ENCODE assay signal across 8 cellular contexts in genomic region chr15:47717036-47717611, GRCh38. TPM values are rescaled to one million over a fixed set of nuclear protein-coding genes. Genes with fewer than 3 reads are reported as not detected.
DNase-seq lines count a peak whose midpoint lies in the region; ATAC-seq and TF ChIP-seq lines count a peak whose summit lies in the region.

A gene with protein sequence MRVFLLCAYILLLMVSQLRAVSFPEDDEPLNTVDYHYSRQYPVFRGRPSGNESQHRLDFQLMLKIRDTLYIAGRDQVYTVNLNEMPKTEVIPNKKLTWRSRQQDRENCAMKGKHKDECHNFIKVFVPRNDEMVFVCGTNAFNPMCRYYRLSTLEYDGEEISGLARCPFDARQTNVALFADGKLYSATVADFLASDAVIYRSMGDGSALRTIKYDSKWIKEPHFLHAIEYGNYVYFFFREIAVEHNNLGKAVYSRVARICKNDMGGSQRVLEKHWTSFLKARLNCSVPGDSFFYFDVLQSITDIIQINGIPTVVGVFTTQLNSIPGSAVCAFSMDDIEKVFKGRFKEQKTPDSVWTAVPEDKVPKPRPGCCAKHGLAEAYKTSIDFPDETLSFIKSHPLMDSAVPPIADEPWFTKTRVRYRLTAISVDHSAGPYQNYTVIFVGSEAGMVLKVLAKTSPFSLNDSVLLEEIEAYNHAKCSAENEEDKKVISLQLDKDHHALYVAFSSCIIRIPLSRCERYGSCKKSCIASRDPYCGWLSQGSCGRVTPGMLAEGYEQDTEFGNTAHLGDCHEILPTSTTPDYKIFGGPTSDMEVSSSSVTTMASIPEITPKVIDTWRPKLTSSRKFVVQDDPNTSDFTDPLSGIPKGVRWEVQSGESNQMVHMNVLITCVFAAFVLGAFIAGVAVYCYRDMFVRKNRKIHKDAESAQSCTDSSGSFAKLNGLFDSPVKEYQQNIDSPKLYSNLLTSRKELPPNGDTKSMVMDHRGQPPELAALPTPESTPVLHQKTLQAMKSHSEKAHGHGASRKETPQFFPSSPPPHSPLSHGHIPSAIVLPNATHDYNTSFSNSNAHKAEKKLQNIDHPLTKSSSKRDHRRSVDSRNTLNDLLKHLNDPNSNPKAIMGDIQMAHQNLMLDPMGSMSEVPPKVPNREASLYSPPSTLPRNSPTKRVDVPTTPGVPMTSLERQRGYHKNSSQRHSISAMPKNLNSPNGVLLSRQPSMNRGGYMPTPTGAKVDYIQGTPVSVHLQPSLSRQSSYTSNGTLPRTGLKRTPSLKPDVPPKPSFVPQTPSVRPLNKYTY (plus strand): TSS chr15:47717505. CDS start chr15:47759799, 42,294 bp downstream.

- CTCF ChIA-PET in activated CD8-positive, alpha-beta memory T cell treated with anti-CD3 and anti-CD28 coated beads, Interleukin-2, amount 10 ng/mL, durations not matched to agents 7 days and 5 days (lab: Charles Lee), result no interaction called here

- H3K4me1 ChIP-seq in left ventricle myocardium inferior, result peaks cover 60% of the 10 kb centered on the region
- peaks cover 6% of the 10 kb centered on the region for H3K4me1 ChIP-seq in ovary (ENCODE audit: insufficient read depth)

- TF ChIP-seq EP300 in ovary (IDR thresholded peaks at IDR 0.05), result no peak

- 0 to 1% (median 0%) methylated on average over 38 to 40 of the region's 40 CpGs for WGBS in ovary, 3 donors

- H3K36me3 ChIP-seq in left ventricle myocardium inferior, result no peaks in the 10 kb centered on the region
- H3K36me3 ChIP-seq in ovary, result no peaks in the 10 kb centered on the region

- peak within 1 kb of the TSS; percentile 91 for H3K27ac ChIP-seq in left ventricle myocardium inferior (replicated peaks)
- H3K27ac ChIP-seq in ovary, result peak within 1 kb of the TSS; percentile 79 to 95

- intact Hi-C loops in left ventricle myocardium inferior (cut with micrococcal nuclease) (no loop called here), ovary (cut with DNase I) (loop anchor here in 1 of 4 donors (5.0 kb wide), 1 partner anchor 245 kb away; no protein-coding TSS in a partner anchor)

- TF ChIP-seq CTCF in left ventricle myocardium inferior (IDR thresholded peaks at IDR 0.05; ENCODE audit: borderline replicate concordance) (peak; percentile 70), ovary (IDR thresholded peaks at IDR 0.05) (peak; percentile 29 to 49 (median 47))

- H3K36me3 Mint-ChIP-seq in activated CD8-positive, alpha-beta memory T cell treated with anti-CD3 and anti-CD28 coated beads, Interleukin-2, amount 10 ng/mL, durations not matched to agents 7 days and 5 days, result peaks cover 2% of the 10 kb centered on the region

- DNase-seq in DMS 273 treated with DMSO at 0.1 percent for 48 hours (lab: John Stamatoyannopoulos, UW), result peak; percentile 74
- peak; percentile 86 for DNase-seq in NCI-H146 (lab: John Stamatoyannopoulos, UW)
- DNase-seq in amniotic epithelial cell (ENCODE audit: low read depth), result peak; percentile 49
- peak; percentile 75 for DNase-seq in left ventricle myocardium inferior
- peak; percentile 77 to 84 (median 81) for DNase-seq in ovary
- no peak for DNase-seq in activated CD8-positive, alpha-beta memory T cell treated with anti-CD3 and anti-CD28 coated beads, Interleukin-2, amount 10 ng/mL, durations not matched to agents 7 days and 5 days
- no peak for DNase-seq in stimulated activated CD4-positive, alpha-beta T cell treated with anti-CD3 and anti-CD28 coated beads, Interleukin-2, amount 100 ng/mL, for 48 hours
- no peak for DNase-seq in activated effector memory CD4-positive, alpha-beta T cell treated with Interleukin-2 at 50 U/mL for 16 hours

- no peak within 1 kb of the TSS for H3K4me3 Mint-ChIP-seq in activated CD8-positive, alpha-beta memory T cell treated with anti-CD3 and anti-CD28 coated beads, Interleukin-2, amount 10 ng/mL, durations not matched to agents 7 days and 5 days

- no peaks in the 10 kb centered on the region for H3K9me3 Mint-ChIP-seq in activated CD8-positive, alpha-beta memory T cell treated with anti-CD3 and anti-CD28 coated beads, Interleukin-2, amount 10 ng/mL, durations not matched to agents 7 days and 5 days (ENCODE audit: low read depth)

- H3K4me3 ChIP-seq in left ventricle myocardium inferior, result peak within 1 kb of the TSS; percentile 94
- H3K4me3 ChIP-seq in ovary, result peak within 1 kb of the TSS; percentile 69

- H3K4me1 Mint-ChIP-seq in activated CD8-positive, alpha-beta memory T cell treated with anti-CD3 and anti-CD28 coated beads, Interleukin-2, amount 10 ng/mL, durations not matched to agents 7 days and 5 days, result peaks cover 2% of the 10 kb centered on the region

- TF ChIP-seq POLR2A in ovary (IDR thresholded peaks at IDR 0.05), result peak; percentile 17

- ATAC-seq in activated CD8-positive, alpha-beta memory T cell treated with anti-CD3 and anti-CD28 coated beads, Interleukin-2, amount 10 ng/mL, durations not matched to agents 7 days and 5 days, result no peak

- H3K27ac Mint-ChIP-seq in activated CD8-positive, alpha-beta memory T cell treated with anti-CD3 and anti-CD28 coated beads, Interleukin-2, amount 10 ng/mL, durations not matched to agents 7 days and 5 days, result no peak within 1 kb of the TSS

- peaks cover 56% of the 10 kb centered on the region for H3K27me3 Mint-ChIP-seq in activated CD8-positive, alpha-beta memory T cell treated with anti-CD3 and anti-CD28 coated beads, Interleukin-2, amount 10 ng/mL, durations not matched to agents 7 days and 5 days

- H3K9me3 ChIP-seq in left ventricle myocardium inferior (replicated peaks), result no peaks in the 10 kb centered on the region
- no peaks in the 10 kb centered on the region for H3K9me3 ChIP-seq in ovary

- H3K27me3 ChIP-seq in left ventricle myocardium inferior (ENCODE audit: low read depth) (no peaks in the 10 kb centered on the region), ovary (no peaks in the 10 kb centered on the region)

RNA-seq across cellular contexts. Expression of the gene that starts here (rescaled TPM):
- total RNA-seq in left ventricle myocardium inferior (12.4 TPM), ovary (10 to 100 TPM; 19.8 to 45.3 (median 30.1) TPM)
- 10 to 100 TPM; 13.7 to 21.5 TPM for polyA plus RNA-seq in ovary
- total RNA-seq in activated CD8-positive, alpha-beta memory T cell treated with anti-CD3 and anti-CD28 coated beads, Interleukin-2, amount 10 ng/mL, durations not matched to agents 7 days and 5 days, result not detected

Comparison
In these comparisons a context has a peak if more than half of its experiments do, and no peak if none do; other contexts are left out.
1. RNA of the gene that starts here (total RNA-seq): 19.8 to 45.3 TPM in ovary and 12.4 TPM in left ventricle myocardium inferior (single experiment); not detected in activated CD8-positive, alpha-beta memory T cell treated with anti-CD3 and anti-CD28 coated beads, Interleukin-2, amount 10 ng/mL, durations not matched to agents 7 days and 5 days; every median in the first group is over 10 times any median in the second.
2. DNase-seq: peak in DMS 273 treated with DMSO at 0.1 percent for 48 hours (single experiment), NCI-H146 (single experiment), amniotic epithelial cell (single experiment), left ventricle myocardium inferior (single experiment) and ovary (5 of 5); none in activated CD8-positive, alpha-beta memory T cell treated with anti-CD3 and anti-CD28 coated beads, Interleukin-2, amount 10 ng/mL, durations not matched to agents 7 days and 5 days (single experiment), stimulated activated CD4-positive, alpha-beta T cell treated with anti-CD3 and anti-CD28 coated beads, Interleukin-2, amount 100 ng/mL, for 48 hours (0 of 2) and activated effector memory CD4-positive, alpha-beta T cell treated with Interleukin-2 at 50 U/mL for 16 hours (single experiment).